ENCODE assay signal across 1 cellular context in the genomic region with DNA sequence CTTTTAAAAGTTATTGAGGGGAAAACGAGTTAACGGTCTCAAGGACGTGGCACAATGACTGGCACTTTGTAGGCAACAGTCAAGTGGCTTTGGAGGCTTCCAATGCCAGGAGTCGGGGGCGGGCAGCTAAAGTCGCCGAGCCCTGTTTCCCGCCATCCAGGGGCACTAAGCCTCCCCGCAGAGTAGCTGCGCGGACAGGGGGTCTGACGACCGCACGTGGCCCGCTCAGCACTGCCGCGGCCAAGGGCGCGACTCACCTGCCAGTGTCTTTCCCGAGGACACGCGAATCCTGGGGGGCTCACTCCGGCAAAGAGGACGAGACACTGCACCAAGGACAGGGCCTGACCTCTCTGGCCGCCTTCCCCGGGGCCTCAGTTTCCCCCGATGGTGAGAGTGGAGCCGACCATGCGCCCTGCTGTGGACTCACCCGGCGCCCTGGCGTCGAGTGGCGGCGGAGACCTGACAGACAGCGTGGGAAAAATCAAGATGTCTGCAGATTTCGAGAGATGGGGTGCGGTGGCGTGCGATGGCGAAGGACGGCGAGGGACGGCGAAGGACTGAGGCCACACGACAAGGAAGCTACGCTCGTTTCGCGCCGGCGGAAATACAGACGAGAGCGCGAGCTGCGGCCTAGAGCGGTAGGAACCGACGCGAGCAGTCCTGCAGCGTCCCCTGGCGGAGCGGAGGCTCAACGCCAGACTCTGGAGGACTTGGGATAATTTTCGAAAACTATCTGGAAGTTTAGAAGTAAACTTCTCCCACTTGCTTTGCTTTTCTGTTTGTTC.
TF ChIP-seq lines count a peak whose summit lies in the region.

A gene (minus strand): TSS at position 559 of the 785 bp plus-strand sequence.

TF ChIP-seq in GM12878, 131 proteins besides CTCF, POLR2A, EP300 and RAD21 (continued from another document and continues in another):
- TF ChIP-seq, protein P1, sequence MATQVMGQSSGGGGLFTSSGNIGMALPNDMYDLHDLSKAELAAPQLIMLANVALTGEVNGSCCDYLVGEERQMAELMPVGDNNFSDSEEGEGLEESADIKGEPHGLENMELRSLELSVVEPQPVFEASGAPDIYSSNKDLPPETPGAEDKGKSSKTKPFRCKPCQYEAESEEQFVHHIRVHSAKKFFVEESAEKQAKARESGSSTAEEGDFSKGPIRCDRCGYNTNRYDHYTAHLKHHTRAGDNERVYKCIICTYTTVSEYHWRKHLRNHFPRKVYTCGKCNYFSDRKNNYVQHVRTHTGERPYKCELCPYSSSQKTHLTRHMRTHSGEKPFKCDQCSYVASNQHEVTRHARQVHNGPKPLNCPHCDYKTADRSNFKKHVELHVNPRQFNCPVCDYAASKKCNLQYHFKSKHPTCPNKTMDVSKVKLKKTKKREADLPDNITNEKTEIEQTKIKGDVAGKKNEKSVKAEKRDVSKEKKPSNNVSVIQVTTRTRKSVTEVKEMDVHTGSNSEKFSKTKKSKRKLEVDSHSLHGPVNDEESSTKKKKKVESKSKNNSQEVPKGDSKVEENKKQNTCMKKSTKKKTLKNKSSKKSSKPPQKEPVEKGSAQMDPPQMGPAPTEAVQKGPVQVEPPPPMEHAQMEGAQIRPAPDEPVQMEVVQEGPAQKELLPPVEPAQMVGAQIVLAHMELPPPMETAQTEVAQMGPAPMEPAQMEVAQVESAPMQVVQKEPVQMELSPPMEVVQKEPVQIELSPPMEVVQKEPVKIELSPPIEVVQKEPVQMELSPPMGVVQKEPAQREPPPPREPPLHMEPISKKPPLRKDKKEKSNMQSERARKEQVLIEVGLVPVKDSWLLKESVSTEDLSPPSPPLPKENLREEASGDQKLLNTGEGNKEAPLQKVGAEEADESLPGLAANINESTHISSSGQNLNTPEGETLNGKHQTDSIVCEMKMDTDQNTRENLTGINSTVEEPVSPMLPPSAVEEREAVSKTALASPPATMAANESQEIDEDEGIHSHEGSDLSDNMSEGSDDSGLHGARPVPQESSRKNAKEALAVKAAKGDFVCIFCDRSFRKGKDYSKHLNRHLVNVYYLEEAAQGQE (IDR thresholded peaks at IDR 0.05; ENCODE audit: low read depth, low read length), result peak; percentile 50; the same call in 1 of the 2 replicates
- TF ChIP-seq RFX5 (IDR thresholded peaks at IDR 0.05; ENCODE audit: low read depth, low read length), result peak; percentile 37; the same call in 1 of the 2 replicates
- TF ChIP-seq, protein P2, sequence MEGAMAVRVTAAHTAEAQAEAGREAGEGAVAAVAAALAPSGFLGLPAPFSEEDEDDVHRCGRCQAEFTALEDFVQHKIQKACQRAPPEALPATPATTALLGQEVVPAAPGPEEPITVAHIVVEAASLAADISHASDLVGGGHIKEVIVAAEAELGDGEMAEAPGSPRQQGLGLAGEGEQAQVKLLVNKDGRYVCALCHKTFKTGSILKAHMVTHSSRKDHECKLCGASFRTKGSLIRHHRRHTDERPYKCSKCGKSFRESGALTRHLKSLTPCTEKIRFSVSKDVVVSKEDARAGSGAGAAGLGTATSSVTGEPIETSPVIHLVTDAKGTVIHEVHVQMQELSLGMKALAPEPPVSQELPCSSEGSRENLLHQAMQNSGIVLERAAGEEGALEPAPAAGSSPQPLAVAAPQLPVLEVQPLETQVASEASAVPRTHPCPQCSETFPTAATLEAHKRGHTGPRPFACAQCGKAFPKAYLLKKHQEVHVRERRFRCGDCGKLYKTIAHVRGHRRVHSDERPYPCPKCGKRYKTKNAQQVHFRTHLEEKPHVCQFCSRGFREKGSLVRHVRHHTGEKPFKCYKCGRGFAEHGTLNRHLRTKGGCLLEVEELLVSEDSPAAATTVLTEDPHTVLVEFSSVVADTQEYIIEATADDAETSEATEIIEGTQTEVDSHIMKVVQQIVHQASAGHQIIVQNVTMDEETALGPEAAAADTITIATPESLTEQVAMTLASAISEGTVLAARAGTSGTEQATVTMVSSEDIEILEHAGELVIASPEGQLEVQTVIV (IDR thresholded peaks at IDR 0.05; ENCODE audit: borderline replicate concordance, partially characterized antibody), result peak; percentile 43
- TF ChIP-seq ZSCAN29 (IDR thresholded peaks at IDR 0.05), result peak; percentile 78; the same call in 1 of the 2 replicates
- TF ChIP-seq JUNB (IDR thresholded peaks at IDR 0.05), result no peak
- no peak for TF ChIP-seq ZNF622 (IDR thresholded peaks at IDR 0.05)
- TF ChIP-seq GATAD2B (conservative IDR thresholded peaks at IDR 0.05; ENCODE audit: low read depth), result peak; percentile 86; the same call in 1 of the 2 replicates
- TF ChIP-seq, protein P3, sequence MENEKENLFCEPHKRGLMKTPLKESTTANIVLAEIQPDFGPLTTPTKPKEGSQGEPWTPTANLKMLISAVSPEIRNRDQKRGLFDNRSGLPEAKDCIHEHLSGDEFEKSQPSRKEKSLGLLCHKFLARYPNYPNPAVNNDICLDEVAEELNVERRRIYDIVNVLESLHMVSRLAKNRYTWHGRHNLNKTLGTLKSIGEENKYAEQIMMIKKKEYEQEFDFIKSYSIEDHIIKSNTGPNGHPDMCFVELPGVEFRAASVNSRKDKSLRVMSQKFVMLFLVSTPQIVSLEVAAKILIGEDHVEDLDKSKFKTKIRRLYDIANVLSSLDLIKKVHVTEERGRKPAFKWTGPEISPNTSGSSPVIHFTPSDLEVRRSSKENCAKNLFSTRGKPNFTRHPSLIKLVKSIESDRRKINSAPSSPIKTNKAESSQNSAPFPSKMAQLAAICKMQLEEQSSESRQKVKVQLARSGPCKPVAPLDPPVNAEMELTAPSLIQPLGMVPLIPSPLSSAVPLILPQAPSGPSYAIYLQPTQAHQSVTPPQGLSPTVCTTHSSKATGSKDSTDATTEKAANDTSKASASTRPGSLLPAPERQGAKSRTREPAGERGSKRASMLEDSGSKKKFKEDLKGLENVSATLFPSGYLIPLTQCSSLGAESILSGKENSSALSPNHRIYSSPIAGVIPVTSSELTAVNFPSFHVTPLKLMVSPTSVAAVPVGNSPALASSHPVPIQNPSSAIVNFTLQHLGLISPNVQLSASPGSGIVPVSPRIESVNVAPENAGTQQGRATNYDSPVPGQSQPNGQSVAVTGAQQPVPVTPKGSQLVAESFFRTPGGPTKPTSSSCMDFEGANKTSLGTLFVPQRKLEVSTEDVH (IDR thresholded peaks at IDR 0.05; ENCODE audit: low read depth, partially characterized antibody), result peak; percentile 65
- TF ChIP-seq SREBF2 (IDR thresholded peaks at IDR 0.05; ENCODE audit: low read length), result peak; percentile 47; the same call in 1 of the 2 replicates
- TF ChIP-seq CBFB (IDR thresholded peaks at IDR 0.05; ENCODE audit: low read depth), result peak; percentile 95; the same call in 1 of the 2 replicates
- TF ChIP-seq SMC3 (IDR thresholded peaks at IDR 0.05; ENCODE audit: borderline replicate concordance, low read length), result peak; percentile 35
- peak in 1 of 2 experiments; percentile 41; a peak in 1 of 4 replicates for TF ChIP-seq SRF (IDR thresholded peaks at IDR 0.05; ENCODE audit: low read depth in 2 of 2, low read length in 2 of 2)
- TF ChIP-seq IRF4 (IDR thresholded peaks at IDR 0.05; ENCODE audit: low read depth, low read length), result 0 out of 2 replicates have a peak, but pooled peaks have one; percentile 43
- peak; percentile 94; the same call in 1 of the 2 replicates for TF ChIP-seq WRNIP1 (IDR thresholded peaks at IDR 0.05; ENCODE audit: borderline replicate concordance, low read depth, low read length)
- TF ChIP-seq, protein P4, sequence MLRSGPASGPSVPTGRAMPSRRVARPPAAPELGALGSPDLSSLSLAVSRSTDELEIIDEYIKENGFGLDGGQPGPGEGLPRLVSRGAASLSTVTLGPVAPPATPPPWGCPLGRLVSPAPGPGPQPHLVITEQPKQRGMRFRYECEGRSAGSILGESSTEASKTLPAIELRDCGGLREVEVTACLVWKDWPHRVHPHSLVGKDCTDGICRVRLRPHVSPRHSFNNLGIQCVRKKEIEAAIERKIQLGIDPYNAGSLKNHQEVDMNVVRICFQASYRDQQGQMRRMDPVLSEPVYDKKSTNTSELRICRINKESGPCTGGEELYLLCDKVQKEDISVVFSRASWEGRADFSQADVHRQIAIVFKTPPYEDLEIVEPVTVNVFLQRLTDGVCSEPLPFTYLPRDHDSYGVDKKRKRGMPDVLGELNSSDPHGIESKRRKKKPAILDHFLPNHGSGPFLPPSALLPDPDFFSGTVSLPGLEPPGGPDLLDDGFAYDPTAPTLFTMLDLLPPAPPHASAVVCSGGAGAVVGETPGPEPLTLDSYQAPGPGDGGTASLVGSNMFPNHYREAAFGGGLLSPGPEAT (IDR thresholded peaks at IDR 0.05; ENCODE audit: low read depth), result peak; percentile 58; the same call in 1 of the 2 replicates
- TF ChIP-seq BRCA1 (IDR thresholded peaks at IDR 0.05; ENCODE audit: low read depth, low read length), result peak; percentile 45; the same call in 1 of the 2 replicates
- TF ChIP-seq CHD4 (IDR thresholded peaks at IDR 0.05), result no peak
- TF ChIP-seq ETV6 (conservative IDR thresholded peaks at IDR 0.05 in 1 of 2, IDR thresholded peaks at IDR 0.05 in 1 of 2; ENCODE audit: borderline replicate concordance in 1 of 2, low read depth in 1 of 2), result peak in 1 of 2 experiments; percentile 75; a peak in 2 of 4 replicates
- TF ChIP-seq NFXL1 (IDR thresholded peaks at IDR 0.05; ENCODE audit: borderline replicate concordance), result no peak
- TF ChIP-seq ZZZ3 (IDR thresholded peaks at IDR 0.05; ENCODE audit: control insufficient read depth, insufficient read length, low read depth), result no peak
- TF ChIP-seq, protein P5, sequence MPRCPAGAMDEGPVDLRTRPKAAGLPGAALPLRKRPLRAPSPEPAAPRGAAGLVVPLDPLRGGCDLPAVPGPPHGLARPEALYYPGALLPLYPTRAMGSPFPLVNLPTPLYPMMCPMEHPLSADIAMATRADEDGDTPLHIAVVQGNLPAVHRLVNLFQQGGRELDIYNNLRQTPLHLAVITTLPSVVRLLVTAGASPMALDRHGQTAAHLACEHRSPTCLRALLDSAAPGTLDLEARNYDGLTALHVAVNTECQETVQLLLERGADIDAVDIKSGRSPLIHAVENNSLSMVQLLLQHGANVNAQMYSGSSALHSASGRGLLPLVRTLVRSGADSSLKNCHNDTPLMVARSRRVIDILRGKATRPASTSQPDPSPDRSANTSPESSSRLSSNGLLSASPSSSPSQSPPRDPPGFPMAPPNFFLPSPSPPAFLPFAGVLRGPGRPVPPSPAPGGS (IDR thresholded peaks at IDR 0.05; ENCODE audit: borderline replicate concordance, insufficient read depth, low read depth, low read length, poor library complexity, severe bottlenecking), result peak; percentile 38
- TF ChIP-seq PML (IDR thresholded peaks at IDR 0.05; ENCODE audit: low read length), result peak; percentile 99
- TF ChIP-seq TAF1 (IDR thresholded peaks at IDR 0.05; ENCODE audit: borderline replicate concordance, low read depth, low read length), result peak; percentile 100
- TF ChIP-seq HCFC1 (IDR thresholded peaks at IDR 0.05; ENCODE audit: low read length), result peak; percentile 85
- TF ChIP-seq, protein P6, sequence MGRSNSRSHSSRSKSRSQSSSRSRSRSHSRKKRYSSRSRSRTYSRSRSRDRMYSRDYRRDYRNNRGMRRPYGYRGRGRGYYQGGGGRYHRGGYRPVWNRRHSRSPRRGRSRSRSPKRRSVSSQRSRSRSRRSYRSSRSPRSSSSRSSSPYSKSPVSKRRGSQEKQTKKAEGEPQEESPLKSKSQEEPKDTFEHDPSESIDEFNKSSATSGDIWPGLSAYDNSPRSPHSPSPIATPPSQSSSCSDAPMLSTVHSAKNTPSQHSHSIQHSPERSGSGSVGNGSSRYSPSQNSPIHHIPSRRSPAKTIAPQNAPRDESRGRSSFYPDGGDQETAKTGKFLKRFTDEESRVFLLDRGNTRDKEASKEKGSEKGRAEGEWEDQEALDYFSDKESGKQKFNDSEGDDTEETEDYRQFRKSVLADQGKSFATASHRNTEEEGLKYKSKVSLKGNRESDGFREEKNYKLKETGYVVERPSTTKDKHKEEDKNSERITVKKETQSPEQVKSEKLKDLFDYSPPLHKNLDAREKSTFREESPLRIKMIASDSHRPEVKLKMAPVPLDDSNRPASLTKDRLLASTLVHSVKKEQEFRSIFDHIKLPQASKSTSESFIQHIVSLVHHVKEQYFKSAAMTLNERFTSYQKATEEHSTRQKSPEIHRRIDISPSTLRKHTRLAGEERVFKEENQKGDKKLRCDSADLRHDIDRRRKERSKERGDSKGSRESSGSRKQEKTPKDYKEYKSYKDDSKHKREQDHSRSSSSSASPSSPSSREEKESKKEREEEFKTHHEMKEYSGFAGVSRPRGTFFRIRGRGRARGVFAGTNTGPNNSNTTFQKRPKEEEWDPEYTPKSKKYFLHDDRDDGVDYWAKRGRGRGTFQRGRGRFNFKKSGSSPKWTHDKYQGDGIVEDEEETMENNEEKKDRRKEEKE (IDR thresholded peaks at IDR 0.05), result 0 out of 2 replicates have a peak, but pooled peaks have one; percentile 39
- TF ChIP-seq SIX5 (IDR thresholded peaks at IDR 0.05; ENCODE audit: low read depth, low read length, severe bottlenecking), result peak; percentile 60
- no peak; the same call in 1 of the 2 replicates for TF ChIP-seq HDAC2 (IDR thresholded peaks at IDR 0.05)
- 0 out of 2 replicates have a peak, but pooled peaks have one; percentile 13 for TF ChIP-seq SREBF1 (IDR thresholded peaks at IDR 0.05; ENCODE audit: low read length)
- TF ChIP-seq HDAC6 (IDR thresholded peaks at IDR 0.05; ENCODE audit: unreplicated experiment), result peak; percentile 57
- TF ChIP-seq, protein P7, sequence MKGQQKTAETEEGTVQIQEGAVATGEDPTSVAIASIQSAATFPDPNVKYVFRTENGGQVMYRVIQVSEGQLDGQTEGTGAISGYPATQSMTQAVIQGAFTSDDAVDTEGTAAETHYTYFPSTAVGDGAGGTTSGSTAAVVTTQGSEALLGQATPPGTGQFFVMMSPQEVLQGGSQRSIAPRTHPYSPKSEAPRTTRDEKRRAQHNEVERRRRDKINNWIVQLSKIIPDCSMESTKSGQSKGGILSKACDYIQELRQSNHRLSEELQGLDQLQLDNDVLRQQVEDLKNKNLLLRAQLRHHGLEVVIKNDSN (IDR thresholded peaks at IDR 0.05; ENCODE audit: borderline replicate concordance, extremely low read length, insufficient read depth, low read depth, low read length), result no peak
- TF ChIP-seq CBX5 (IDR thresholded peaks at IDR 0.05; ENCODE audit: low read depth), result peak; percentile 83; the same call in 1 of the 2 replicates
- no peak for TF ChIP-seq CEBPB (IDR thresholded peaks at IDR 0.05; ENCODE audit: borderline replicate concordance in 1 of 2, low read depth in 2 of 2, low read length in 2 of 2)
